9 cellular contexts compared by ENCODE assay signal in genomic region chr4:113411496-113411938, GRCh38.
DNase-seq lines count a peak whose midpoint lies in the region; ATAC-seq lines count a peak whose summit lies in the region.
"Had no signal": no experiment of that assay in that cellular context is flagged by ENCODE, and none has a peak within 500 bp of the region (broad histone marks: within the 10 kb centered on the region; RNA-seq: fewer than 3 reads in every experiment).

No MANE protein-coding gene starts in this region.

- ATAC-seq in HG02798 (IDR thresholded peaks at IDR 0.05; ENCODE audit: poor library complexity, unreplicated experiment) = no peak
- no peak for ATAC-seq in HG03342 (IDR thresholded peaks at IDR 0.05; ENCODE audit: unreplicated experiment)
- no peak for ATAC-seq in GM18519 (IDR thresholded peaks at IDR 0.05; ENCODE audit: low FRiP score, unreplicated experiment)
- ATAC-seq in HG02610 (IDR thresholded peaks at IDR 0.05; ENCODE audit: unreplicated experiment) = no peak

- DNase-seq in Daoy (ENCODE audit: low read depth) = peak; percentile 18
- peak; percentile 6 to 17 for DNase-seq in Kasumi-1 (lab: John Stamatoyannopoulos, UW)
- DNase-seq in dermis blood vessel endothelial cell = peak; percentile 30
- peak; percentile 64 for DNase-seq in myocyte (ENCODE audit: low read depth)
- DNase-seq: activated naive CD8-positive, alpha-beta T cell treated with anti-CD3 and anti-CD28 coated beads for 36 hours had no signal

Comparison
In these comparisons a context has a peak if more than half of its experiments do, and no peak if none do; other contexts are left out.
1. DNase-seq: peak in every context shown above with its lines; median percentile 64 in myocyte; 30 in dermis blood vessel endothelial cell; 18 in Daoy; 12 in Kasumi-1.